1 cellular context compared by ENCODE assay signal in genomic region chr2:237673130-237673921, GRCh38.
TF ChIP-seq lines count a peak whose summit lies in the region.

No MANE protein-coding gene starts in this region.

TF ChIP-seq in HepG2, 621 proteins besides CTCF, POLR2A, EP300 and RAD21 (continued from another document):
- peak; percentile 59; the same call in 1 of the 2 replicates for TF ChIP-seq ZFP91 (CRISPR knock-in tag; IDR thresholded peaks at IDR 0.05; ENCODE audit: borderline replicate concordance)
- no peak for TF ChIP-seq ZNF780A (CRISPR knock-in tag; IDR thresholded peaks at IDR 0.05)
- TF ChIP-seq ZNF230 (CRISPR knock-in tag; IDR thresholded peaks at IDR 0.05): no peak
- TF ChIP-seq CAMTA2 (CRISPR knock-in tag; IDR thresholded peaks at IDR 0.05; ENCODE audit: borderline replicate concordance): 0 out of 2 replicates have a peak, but pooled peaks have one; percentile 71
- TF ChIP-seq GLI4 (CRISPR knock-in tag; IDR thresholded peaks at IDR 0.05; ENCODE audit: borderline replicate concordance): 0 out of 2 replicates have a peak, but pooled peaks have one; percentile 77
- TF ChIP-seq POLR2AphosphoS2 (IDR thresholded peaks at IDR 0.05; ENCODE audit: low read depth, low read length): no peak
- no peak for TF ChIP-seq TRIM24 (CRISPR knock-in tag; IDR thresholded peaks at IDR 0.05)
- no peak for TF ChIP-seq ATF7 (IDR thresholded peaks at IDR 0.05)
- TF ChIP-seq ATF7 (CRISPR knock-in tag; IDR thresholded peaks at IDR 0.05): no peak
- no peak for TF ChIP-seq PBX3 (CRISPR knock-in tag; IDR thresholded peaks at IDR 0.05; ENCODE audit: borderline replicate concordance)
- peak; percentile 98 for TF ChIP-seq STAG1 (CRISPR knock-in tag; IDR thresholded peaks at IDR 0.05)
- TF ChIP-seq TSC22D2 (CRISPR knock-in tag; IDR thresholded peaks at IDR 0.05; ENCODE audit: borderline replicate concordance): 0 out of 2 replicates have a peak, but pooled peaks have one; percentile 39
- TF ChIP-seq ZNF839 (CRISPR knock-in tag; IDR thresholded peaks at IDR 0.05; ENCODE audit: borderline replicate concordance): 0 out of 2 replicates have a peak, but pooled peaks have one; percentile 32
- no peak for TF ChIP-seq ZFP37 (CRISPR knock-in tag; IDR thresholded peaks at IDR 0.05; ENCODE audit: borderline replicate concordance)
- no peak for TF ChIP-seq UBTF (CRISPR knock-in tag; IDR thresholded peaks at IDR 0.05)
- TF ChIP-seq RFX5 (IDR thresholded peaks at IDR 0.05; ENCODE audit: low read depth, low read length): no peak
- peak; percentile 62; the same call in 1 of the 2 replicates for TF ChIP-seq ERF (CRISPR knock-in tag; IDR thresholded peaks at IDR 0.05)
- no peak for TF ChIP-seq ZNF354B (CRISPR knock-in tag; IDR thresholded peaks at IDR 0.05)
- no peak for TF ChIP-seq DR1 (CRISPR knock-in tag; IDR thresholded peaks at IDR 0.05)
- TF ChIP-seq TRAFD1 (CRISPR knock-in tag; IDR thresholded peaks at IDR 0.05; ENCODE audit: borderline replicate concordance): no peak
- no peak for TF ChIP-seq EHMT2 (IDR thresholded peaks at IDR 0.05; ENCODE audit: borderline replicate concordance, low read depth, low read length)
TF ChIP-seq in HepG2: peak in this region for 71.
